Comparison of ENCODE assay signal across 23 cellular contexts in the genomic region with DNA sequence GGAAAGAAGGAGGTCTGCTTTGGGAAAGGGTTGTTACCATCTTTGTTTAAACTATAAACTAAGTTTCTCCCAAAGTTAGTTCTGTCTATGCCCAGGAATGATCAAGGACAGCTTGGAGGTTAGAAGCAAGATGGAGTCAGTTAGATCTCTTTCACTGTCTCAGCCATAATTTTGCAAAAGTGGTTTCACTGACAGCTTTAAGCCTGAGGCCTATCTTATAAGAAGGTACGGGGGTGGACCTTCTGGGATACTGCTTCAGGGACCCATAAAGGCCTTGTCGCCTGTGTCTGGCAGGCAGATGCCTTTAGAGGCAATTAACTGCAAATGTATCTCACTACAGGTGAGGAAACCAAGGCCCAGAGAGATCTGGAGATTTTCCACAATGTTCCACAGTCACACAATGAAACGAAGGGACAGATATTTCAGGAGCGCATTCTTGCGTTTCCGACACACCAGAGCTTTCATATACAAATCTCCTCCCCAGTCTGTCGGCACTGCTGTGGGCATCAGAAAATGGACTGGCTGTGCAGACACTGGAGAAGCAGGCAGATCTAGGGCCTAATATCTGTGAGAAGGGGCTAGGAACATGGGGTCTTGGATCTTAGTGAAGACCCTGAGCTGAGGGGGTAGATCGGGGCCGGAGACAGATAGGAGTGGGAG.
"Had no signal": no experiment of that assay in that cellular context is flagged by ENCODE, and none has a peak within 500 bp of the region (broad histone marks: within the 10 kb centered on the region; RNA-seq: fewer than 3 reads in every experiment).

No MANE protein-coding gene starts in this region.

- H3K9me3 Mint-ChIP-seq: activated T-cell treated with anti-CD3 and anti-CD28 coated beads, Interleukin-2, amount 50 U/mL, for 24 hours; activated T-helper 17 cell treated with anti-CD3 and anti-CD28 coated beads, Interleukin-2, amount 50 U/mL, for 72 hours; central memory CD8-positive, alpha-beta T cell; immature natural killer cell; natural killer cell had no signal

- H3K36me3 ChIP-seq: spleen, thoracic aorta, upper lobe of left lung had no signal

- H3K36me3 Mint-ChIP-seq: brain, immature natural killer cell, natural killer cell had no signal

- H3K27me3 ChIP-seq: spleen, upper lobe of left lung had no signal

- H3K27ac ChIP-seq: spleen, thoracic aorta, upper lobe of left lung had no signal

- H3K27me3 Mint-ChIP-seq: progenitor cell of endocrine pancreas had no signal

- H3K4me3 Mint-ChIP-seq: activated CD4-positive, alpha-beta memory T cell treated with anti-CD3 and anti-CD28 coated beads, Interleukin-2, amount 10 ng/mL, durations not matched to agents 7 days and 5 days; activated T-cell treated with anti-CD3 and anti-CD28 coated beads, Interleukin-2, amount 50 U/mL, for 24 hours; activated T-helper 17 cell treated with anti-CD3 and anti-CD28 coated beads, Interleukin-2, amount 50 U/mL, for 72 hours; brain; central memory CD8-positive, alpha-beta T cell; immature natural killer cell; natural killer cell; T-helper 17 cell had no signal

- H3K4me1 Mint-ChIP-seq: activated T-helper 17 cell treated with anti-CD3 and anti-CD28 coated beads, Interleukin-2, amount 50 U/mL, for 72 hours; central memory CD8-positive, alpha-beta T cell; immature natural killer cell; natural killer cell had no signal

- DNase-seq: activated CD4-positive, alpha-beta memory T cell treated with anti-CD3 and anti-CD28 coated beads, Interleukin-2, amount 10 ng/mL, durations not matched to agents 7 days and 5 days; activated CD4-positive, alpha-beta T cell treated with anti-CD3 and anti-CD28 coated beads for 48 hours; activated CD4-positive, CD25-positive, alpha-beta regulatory T cell; activated naive CD4-positive, alpha-beta T cell treated with Interleukin-2 at 50 U/mL for 16 hours; activated T-cell treated with anti-CD3 and anti-CD28 coated beads, Interleukin-2, amount 50 U/mL, for 24 hours; anterior cingulate cortex; immature natural killer cell; kidney glomerular epithelial cell; left ventricle myocardium superior; mammary epithelial cell; midbrain; natural killer cell; spleen; stimulated activated CD4-positive, alpha-beta T cell treated with anti-CD3 and anti-CD28 coated beads, Interleukin-4, amount 100 ng/mL, for 1 hour; stimulated activated naive CD4-positive, alpha-beta T cell; SW 1271; T-helper 17 cell; upper lobe of left lung had no signal

- ATAC-seq: activated T-helper 17 cell treated with anti-CD3 and anti-CD28 coated beads, Interleukin-2, amount 50 U/mL, for 72 hours; left ventricle myocardium superior; natural killer cell; T-helper 17 cell had no signal

- H3K4me3 ChIP-seq: spleen, thoracic aorta, upper lobe of left lung had no signal

- H3K9me3 ChIP-seq: thoracic aorta, upper lobe of left lung had no signal

- H3K27ac Mint-ChIP-seq: activated CD4-positive, alpha-beta memory T cell treated with anti-CD3 and anti-CD28 coated beads, Interleukin-2, amount 10 ng/mL, durations not matched to agents 7 days and 5 days; activated T-cell treated with anti-CD3 and anti-CD28 coated beads, Interleukin-2, amount 50 U/mL, for 24 hours; activated T-helper 17 cell treated with anti-CD3 and anti-CD28 coated beads, Interleukin-2, amount 50 U/mL, for 72 hours; immature natural killer cell; natural killer cell; progenitor cell of endocrine pancreas; T-helper 17 cell had no signal

- H3K4me1 ChIP-seq: spleen, upper lobe of left lung had no signal
